In the genomic region with DNA sequence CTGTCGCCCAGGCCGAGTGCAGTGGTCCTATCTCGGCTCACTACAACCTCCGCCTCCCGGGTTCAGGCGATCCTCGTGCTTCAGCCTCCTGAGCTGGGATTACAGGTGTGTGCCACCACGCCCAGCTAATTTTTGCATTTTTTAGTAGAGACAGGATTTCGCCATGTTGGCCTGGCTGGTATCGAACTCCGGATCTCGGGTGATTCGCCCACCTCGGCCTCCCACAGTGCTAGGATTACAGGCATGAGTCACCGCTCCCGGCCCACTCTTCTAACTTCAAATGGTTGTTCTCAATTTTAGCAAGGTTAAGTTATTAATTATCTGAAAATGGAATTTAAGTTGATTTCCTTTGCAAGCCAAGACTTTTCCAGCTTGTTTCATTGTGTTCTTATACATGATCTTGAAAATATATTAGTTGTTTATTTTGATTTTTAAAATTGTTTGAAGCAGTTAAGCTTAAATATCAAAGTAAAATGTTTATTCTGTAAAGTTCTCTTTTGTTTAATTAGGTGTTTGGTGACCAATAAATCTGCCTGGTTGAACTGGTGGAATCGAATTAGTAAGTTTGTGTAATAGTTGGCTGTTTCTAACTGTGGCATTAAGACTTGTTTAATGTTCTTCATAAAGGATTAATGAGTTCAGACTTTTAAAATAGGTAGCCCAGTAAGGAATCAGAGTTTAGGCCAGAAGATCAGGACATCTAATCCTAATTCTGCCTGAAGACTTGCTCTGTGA, we compare ENCODE assay signal across 8 cellular contexts. TPM values are rescaled to one million over a fixed set of nuclear protein-coding genes. Genes with fewer than 3 reads are reported as not detected.
DNase-seq lines count a peak whose midpoint lies in the region; ATAC-seq and TF ChIP-seq lines count a peak whose summit lies in the region.

No MANE protein-coding gene starts in this region.

- H3K27ac Mint-ChIP-seq in T-helper 17 cell = peak overlapping the region; percentile 51

- H3K4me3 Mint-ChIP-seq in T-helper 17 cell = no peak overlapping the region

- 57% methylated on average over 17 of the region's 17 CpGs for WGBS in SK-N-SH (ENCODE audit: low lambda C conversion rate)
- 84% methylated on average over 15 of the region's 17 CpGs for WGBS in hepatocyte (ENCODE audit: low lambda C conversion rate, missing lambda C conversion rate)

- POLR2A ChIA-PET in SK-N-SH (lab: Yijun Ruan, JAX) = interaction anchor here (0.6 kb wide), 1 partner anchor 464 kb away, joined by 4 read pairs; no protein-coding TSS in a partner anchor

- H3K36me3 Mint-ChIP-seq in T-helper 17 cell (ENCODE audit: low read depth) = peaks cover 2% of the 10 kb centered on the region

- no peak overlapping the region for H3K9ac ChIP-seq in SK-N-SH

- TF ChIP-seq RAD21 in SK-N-SH (IDR thresholded peaks at IDR 0.05; ENCODE audit: low read length) = no peak

- peaks cover 13% of the 10 kb centered on the region for H3F3A ChIP-seq in SK-N-SH (replicated peaks; ENCODE audit: insufficient read depth)

- ATAC-seq in SK-N-SH treated with all-trans-retinoic acid at 6 μM for 48 hours = no peak
- no peak for ATAC-seq in T-helper 17 cell
- ATAC-seq in upper lobe of right lung = no peak
- ATAC-seq in HG02763 (IDR thresholded peaks at IDR 0.05; ENCODE audit: unreplicated experiment) = no peak

- H4K20me1 ChIP-seq in SK-N-SH (ENCODE audit: insufficient read depth) = no peaks in the 10 kb centered on the region
- H4K20me1 ChIP-seq in hepatocyte (ENCODE audit: insufficient read depth, poor library complexity, severe bottlenecking) = no peaks in the 10 kb centered on the region

- TF ChIP-seq CTCF in SK-N-SH (IDR thresholded peaks at IDR 0.05) (no peak), hepatocyte (IDR thresholded peaks at IDR 0.05; ENCODE audit: poor library complexity) (no peak), upper lobe of right lung (IDR thresholded peaks at IDR 0.05) (no peak)

- peaks cover 0 to 5% of the 10 kb centered on the region in 2 experiments; a peak in 3 of 4 replicates for H3K4me1 ChIP-seq in SK-N-SH (ENCODE audit: control insufficient read depth in 1 of 2, insufficient read depth in 2 of 2, low read depth in 1 of 2, low read length in 1 of 2)
- peaks cover 7% of the 10 kb centered on the region for H3K4me1 ChIP-seq in hepatocyte (ENCODE audit: insufficient read depth)
- peaks cover 8% of the 10 kb centered on the region for H3K4me1 ChIP-seq in upper lobe of right lung

- intact Hi-C loops in upper lobe of right lung (cut with DNase I) = no loop called here

- no peak for TF ChIP-seq EP300 in SK-N-SH (IDR thresholded peaks at IDR 0.05; ENCODE audit: borderline replicate concordance in 1 of 2, low read depth in 1 of 2, low read length in 1 of 2)

- CTCF ChIA-PET in SK-N-SH (lab: Yijun Ruan, JAX) = interaction anchor here (1.0 kb wide), 1 partner anchor 165 kb away, joined by 4 read pairs; no protein-coding TSS in a partner anchor

- H3K9me2 ChIP-seq in SK-N-SH (no peaks in the 10 kb centered on the region), hepatocyte (replicated peaks; ENCODE audit: insufficient read depth) (no peaks in the 10 kb centered on the region)

- H3K27ac ChIP-seq in SK-N-SH (ENCODE audit: low read depth in 2 of 2, low read length in 1 of 2) (no peak overlapping the region), hepatocyte (no peak overlapping the region), upper lobe of right lung (no peak overlapping the region)

- H3K36me3 ChIP-seq in SK-N-SH (replicated peaks in 1 of 2; ENCODE audit: control insufficient read depth in 1 of 2, insufficient read depth in 2 of 2, low read length in 1 of 2) (peaks cover 7 to 10% of the 10 kb centered on the region in 2 experiments), hepatocyte (replicated peaks; ENCODE audit: insufficient read depth, low read depth) (no peaks in the 10 kb centered on the region), upper lobe of right lung (no peaks in the 10 kb centered on the region)

- DNase-seq in SK-N-SH (no peak), T-helper 17 cell (no peak), hepatocyte (ENCODE audit: low spot score) (no peak), NCI-H1694 treated with DMSO at 0.1 percent for 48 hours (lab: John Stamatoyannopoulos, UW) (no peak), upper lobe of right lung (no peak)
- DNase-seq in stimulated activated CD8-positive, alpha-beta memory T cell treated with anti-CD3 and anti-CD28 coated beads, Interleukin-4, amount 100 ng/mL, for 24 hours (ENCODE audit: low read depth) = peak; percentile 11

- H3K79me2 ChIP-seq in SK-N-SH (ENCODE audit: insufficient read depth) (peaks cover 16% of the 10 kb centered on the region), hepatocyte (peaks cover 17% of the 10 kb centered on the region)

- no peaks in the 10 kb centered on the region for H3K27me3 Mint-ChIP-seq in T-helper 17 cell

- H3K9me3 ChIP-seq in SK-N-SH (no peaks in the 10 kb centered on the region), T-helper 17 cell (ENCODE audit: control insufficient read depth, low read length, poor library complexity, severe bottlenecking) (no peaks in the 10 kb centered on the region), hepatocyte (ENCODE audit: low read depth) (no peaks in the 10 kb centered on the region), upper lobe of right lung (no peaks in the 10 kb centered on the region)

- H3K4me2 ChIP-seq in SK-N-SH = peak overlapping the region; percentile 99; the same call in 1 of the 2 replicates
- H3K4me2 ChIP-seq in hepatocyte = peak overlapping the region; percentile 96

- peaks cover 19% of the 10 kb centered on the region for H3K4me1 Mint-ChIP-seq in T-helper 17 cell

- peak overlapping the region in 1 of 2 experiments; percentile 24; a peak in 1 of 4 replicates for H3K4me3 ChIP-seq in SK-N-SH (ENCODE audit: low read depth in 2 of 2, low read length in 1 of 2)
- H3K4me3 ChIP-seq in hepatocyte = no peak overlapping the region
- H3K4me3 ChIP-seq in upper lobe of right lung = no peak overlapping the region

- H2AFZ ChIP-seq in SK-N-SH (ENCODE audit: low read depth) = no peak overlapping the region
- H2AFZ ChIP-seq in hepatocyte = no peak overlapping the region

- H3K27me3 ChIP-seq in SK-N-SH (ENCODE audit: insufficient read depth) = no peaks in the 10 kb centered on the region
- H3K27me3 ChIP-seq in hepatocyte = no peaks in the 10 kb centered on the region
- no peaks in the 10 kb centered on the region for H3K27me3 ChIP-seq in upper lobe of right lung

TF ChIP-seq in SK-N-SH, 30 proteins besides CTCF, POLR2A, EP300 and RAD21:
- peak; percentile 36; the same call in 1 of the 2 replicates for TF ChIP-seq JUND (IDR thresholded peaks at IDR 0.05)
- no peak for TF ChIP-seq SIN3A (IDR thresholded peaks at IDR 0.05; ENCODE audit: borderline replicate concordance, low read depth, low read length)
- peak; percentile 51; the same call in 1 of the 2 replicates for TF ChIP-seq FOSL2 (IDR thresholded peaks at IDR 0.05; ENCODE audit: borderline replicate concordance, low read depth)

TF ChIP-seq in SK-N-SH treated with all-trans-retinoic acid at 6 μM for 48 hours, 23 proteins besides CTCF, POLR2A, EP300 and RAD21 (continues in another document):
- TF ChIP-seq SNAI2 (CRISPR knock-in tag; IDR thresholded peaks at IDR 0.05) = no peak
- no peak for TF ChIP-seq ZNF565 (CRISPR knock-in tag; conservative IDR thresholded peaks at IDR 0.05; ENCODE audit: low read depth)
- no peak for TF ChIP-seq ZC3H10 (CRISPR knock-in tag; IDR thresholded peaks at IDR 0.05)
- TF ChIP-seq, protein P1, sequence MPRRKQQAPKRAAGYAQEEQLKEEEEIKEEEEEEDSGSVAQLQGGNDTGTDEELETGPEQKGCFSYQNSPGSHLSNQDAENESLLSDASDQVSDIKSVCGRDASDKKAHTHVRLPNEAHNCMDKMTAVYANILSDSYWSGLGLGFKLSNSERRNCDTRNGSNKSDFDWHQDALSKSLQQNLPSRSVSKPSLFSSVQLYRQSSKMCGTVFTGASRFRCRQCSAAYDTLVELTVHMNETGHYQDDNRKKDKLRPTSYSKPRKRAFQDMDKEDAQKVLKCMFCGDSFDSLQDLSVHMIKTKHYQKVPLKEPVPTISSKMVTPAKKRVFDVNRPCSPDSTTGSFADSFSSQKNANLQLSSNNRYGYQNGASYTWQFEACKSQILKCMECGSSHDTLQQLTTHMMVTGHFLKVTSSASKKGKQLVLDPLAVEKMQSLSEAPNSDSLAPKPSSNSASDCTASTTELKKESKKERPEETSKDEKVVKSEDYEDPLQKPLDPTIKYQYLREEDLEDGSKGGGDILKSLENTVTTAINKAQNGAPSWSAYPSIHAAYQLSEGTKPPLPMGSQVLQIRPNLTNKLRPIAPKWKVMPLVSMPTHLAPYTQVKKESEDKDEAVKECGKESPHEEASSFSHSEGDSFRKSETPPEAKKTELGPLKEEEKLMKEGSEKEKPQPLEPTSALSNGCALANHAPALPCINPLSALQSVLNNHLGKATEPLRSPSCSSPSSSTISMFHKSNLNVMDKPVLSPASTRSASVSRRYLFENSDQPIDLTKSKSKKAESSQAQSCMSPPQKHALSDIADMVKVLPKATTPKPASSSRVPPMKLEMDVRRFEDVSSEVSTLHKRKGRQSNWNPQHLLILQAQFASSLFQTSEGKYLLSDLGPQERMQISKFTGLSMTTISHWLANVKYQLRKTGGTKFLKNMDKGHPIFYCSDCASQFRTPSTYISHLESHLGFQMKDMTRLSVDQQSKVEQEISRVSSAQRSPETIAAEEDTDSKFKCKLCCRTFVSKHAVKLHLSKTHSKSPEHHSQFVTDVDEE (CRISPR knock-in tag; IDR thresholded peaks at IDR 0.05) = no peak
- TF ChIP-seq RARB (CRISPR knock-in tag; IDR thresholded peaks at IDR 0.05) = no peak
- TF ChIP-seq BACH2 (CRISPR knock-in tag; IDR thresholded peaks at IDR 0.05; ENCODE audit: borderline replicate concordance) = no peak
- TF ChIP-seq PPARA (CRISPR knock-in tag; IDR thresholded peaks at IDR 0.05; ENCODE audit: borderline replicate concordance) = no peak

RNA-seq across cellular contexts. Expression of a gene that starts 2.3 kb away (rescaled TPM):
- polyA plus RNA-seq in SK-N-SH (2012; rRNA removed) (6.2 and 8.4 TPM in 2 replicates), hepatocyte (8.7 and 9.5 TPM in 2 replicates)
- polyA plus RNA-seq in SK-N-SH (2012; cell fraction: cytosol; rRNA removed) = 9.4 and 9.6 TPM in 2 replicates
- polyA plus RNA-seq in SK-N-SH (2012; cell fraction: nucleus; rRNA removed) = 5.0 and 8.0 TPM in 2 replicates
- total RNA-seq in T-helper 17 cell (1 to 10 TPM; 4.2 to 5.5 TPM), hepatocyte (20.8 and 25.3 TPM in 2 replicates), upper lobe of right lung (7.1 TPM)

RNA-seq across cellular contexts. Expression of a gene that starts 30.3 kb away (rescaled TPM):
- polyA plus RNA-seq in SK-N-SH (2012; rRNA removed) (1.1 TPM in 2 replicates), hepatocyte (5.6 and 7.6 TPM in 2 replicates)
- polyA plus RNA-seq in SK-N-SH (2012; cell fraction: cytosol; rRNA removed) = 1.4 and 1.7 TPM in 2 replicates
- 0.56 and 1.1 TPM in 2 replicates for polyA plus RNA-seq in SK-N-SH (2012; cell fraction: nucleus; rRNA removed)
- total RNA-seq in T-helper 17 cell (not detected), hepatocyte (5.7 and 7.3 TPM in 2 replicates), upper lobe of right lung (not detected)
